In the genomic region with DNA sequence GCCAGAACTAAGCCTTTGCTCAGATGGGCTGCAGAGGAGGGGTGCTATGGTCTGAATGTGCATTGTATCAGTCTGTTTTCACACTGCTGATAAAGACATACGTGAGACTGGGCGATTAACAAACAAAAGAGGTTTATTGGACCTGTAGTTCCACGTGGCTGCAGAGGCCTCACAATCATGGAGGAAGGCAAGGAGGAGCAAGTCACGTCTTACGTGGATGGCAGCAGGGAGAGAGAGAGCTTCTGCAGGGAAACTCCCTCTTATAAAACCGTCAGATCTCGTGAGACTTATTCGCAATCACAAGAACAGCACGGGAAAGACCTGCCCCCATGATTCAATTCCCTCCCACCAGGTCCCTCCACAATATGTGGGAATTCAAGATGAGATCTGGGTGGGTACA, we compare ENCODE assay signal across 21 cellular contexts.
"Had no signal": no experiment of that assay in that cellular context is flagged by ENCODE, and none has a peak within 500 bp of the region (broad histone marks: within the 10 kb centered on the region; RNA-seq: fewer than 3 reads in every experiment).

No MANE protein-coding gene starts in this region.

- H3K27ac Mint-ChIP-seq: activated CD4-positive, alpha-beta memory T cell treated with anti-CD3 and anti-CD28 coated beads, Interleukin-2, amount 10 ng/mL, durations not matched to agents 7 days and 5 days had no signal

- DNase-seq: activated CD4-positive, alpha-beta memory T cell treated with anti-CD3 and anti-CD28 coated beads, Interleukin-2, amount 10 ng/mL, durations not matched to agents 7 days and 5 days; activated CD4-positive, alpha-beta T cell treated with anti-CD3 and anti-CD28 coated beads for 1 hour; activated CD8-positive, alpha-beta memory T cell treated with anti-CD3 and anti-CD28 coated beads, Interleukin-2, amount 50 U/mL, for 48 hours; activated gamma-delta T cell; activated T-cell treated with anti-CD3 and anti-CD28 coated beads, Interleukin-2, amount 50 U/mL, for 48 hours; head of caudate nucleus; kidney; ovary; psoas muscle; stimulated activated CD4-positive, alpha-beta T cell treated with anti-CD3 and anti-CD28 coated beads, Interleukin-15, amount 100 ng/mL, for 24 hours; stimulated activated CD4-positive, alpha-beta T cell treated with anti-CD3 and anti-CD28 coated beads, Interleukin-2, amount 100 ng/mL, for 48 hours; stimulated activated naive CD8-positive, alpha-beta T cell treated with anti-CD3 and anti-CD28 coated beads, Interleukin-15, amount 100 ng/mL, for 72 hours; trophoblast cell had no signal

- H3K27me3 Mint-ChIP-seq: activated CD4-positive, alpha-beta memory T cell treated with anti-CD3 and anti-CD28 coated beads, Interleukin-2, amount 10 ng/mL, durations not matched to agents 7 days and 5 days; central memory CD8-positive, alpha-beta T cell; stimulated activated naive CD8-positive, alpha-beta T cell treated with anti-CD3 and anti-CD28 coated beads, Interleukin-15, amount 100 ng/mL, for 72 hours had no signal

- H3K9me3 Mint-ChIP-seq: activated CD4-positive, alpha-beta memory T cell treated with anti-CD3 and anti-CD28 coated beads, Interleukin-2, amount 10 ng/mL, durations not matched to agents 7 days and 5 days; central memory CD8-positive, alpha-beta T cell; stimulated activated naive CD8-positive, alpha-beta T cell treated with anti-CD3 and anti-CD28 coated beads, Interleukin-15, amount 100 ng/mL, for 72 hours; T-helper 1 cell treated with Interleukin-12 subunit alpha and Interleukin-12 subunit beta and Interleukin-4 antibody, amounts not matched to agents 30 μg/mL and 1 μg/mL, for 36 hours had no signal

- H3K27ac ChIP-seq: ascending aorta, colonic mucosa, ovary, psoas muscle, skin epidermis, WERI-Rb-1 had no signal

- H3K4me3 Mint-ChIP-seq: activated CD4-positive, alpha-beta memory T cell treated with anti-CD3 and anti-CD28 coated beads, Interleukin-2, amount 10 ng/mL, durations not matched to agents 7 days and 5 days; central memory CD8-positive, alpha-beta T cell; T-helper 1 cell treated with Interleukin-12 subunit alpha and Interleukin-12 subunit beta and Interleukin-4 antibody, amounts not matched to agents 30 μg/mL and 1 μg/mL, for 36 hours had no signal

- H3K27me3 ChIP-seq: ascending aorta, colonic mucosa, ovary had no signal

- H3K9me3 ChIP-seq: ascending aorta, colonic mucosa, ovary, psoas muscle had no signal

- ATAC-seq: left lobe of liver; psoas muscle; right cardiac atrium; stimulated activated naive CD8-positive, alpha-beta T cell treated with anti-CD3 and anti-CD28 coated beads, Interleukin-15, amount 100 ng/mL, for 72 hours had no signal
